Comparison of ENCODE assay signal across 8 cellular contexts in genomic region chr6:129500958-129501381, GRCh38.
DNase-seq lines count a peak whose midpoint lies in the region; ATAC-seq, FAIRE-seq and TF ChIP-seq lines count a peak whose summit lies in the region.

No MANE protein-coding gene starts in this region.

- H3K27me3 ChIP-seq in cardiac muscle cell = no peaks in the 10 kb centered on the region
- no peaks in the 10 kb centered on the region for H3K27me3 ChIP-seq in RWPE2 (ENCODE audit: insufficient read depth, poor library complexity, severe bottlenecking)
- no peaks in the 10 kb centered on the region for H3K27me3 ChIP-seq in foreskin keratinocyte
- H3K27me3 ChIP-seq in small intestine (ENCODE audit: control insufficient read depth in 2 of 2, insufficient read depth in 2 of 2, low read length in 2 of 2) = no peaks in the 10 kb centered on the region
- H3K27me3 ChIP-seq in ovary = no peaks in the 10 kb centered on the region

- WGBS in small intestine, 3 donors = 76 to 78% (median 77%) methylated on average over 10 of the region's 10 CpGs
- WGBS in ovary, 3 donors = 71 to 77% (median 72%) methylated on average over 10 of the region's 10 CpGs

- H3K4me3 ChIP-seq in cardiac muscle cell = no peak overlapping the region
- no peak overlapping the region for H3K4me3 ChIP-seq in RWPE2 (ENCODE audit: severe bottlenecking)
- no peak overlapping the region for H3K4me3 ChIP-seq in small intestine (ENCODE audit: low read depth in 1 of 2, low read length in 2 of 2)
- H3K4me3 ChIP-seq in ovary = no peak overlapping the region

- TF ChIP-seq POLR2A in ovary (IDR thresholded peaks at IDR 0.05) = no peak

- peaks cover 22% of the 10 kb centered on the region for H3K4me1 ChIP-seq in cardiac muscle cell (ENCODE audit: low read depth)
- peaks cover 57% of the 10 kb centered on the region for H3K4me1 ChIP-seq in RWPE2 (ENCODE audit: insufficient read depth, poor library complexity, severe bottlenecking)
- H3K4me1 ChIP-seq in foreskin keratinocyte = peaks cover 64% of the 10 kb centered on the region
- no peaks in the 10 kb centered on the region for H3K4me1 ChIP-seq in small intestine (ENCODE audit: control insufficient read depth in 2 of 2, insufficient read depth in 1 of 2, low read depth in 1 of 2, low read length in 1 of 2)
- no peaks in the 10 kb centered on the region for H3K4me1 ChIP-seq in ovary (ENCODE audit: insufficient read depth)

- no peaks in the 10 kb centered on the region for H3K9me3 ChIP-seq in cardiac muscle cell (ENCODE audit: low read depth)
- no peaks in the 10 kb centered on the region for H3K9me3 ChIP-seq in RWPE2 (ENCODE audit: severe bottlenecking)
- H3K9me3 ChIP-seq in small intestine (ENCODE audit: control insufficient read depth, low read depth) = no peaks in the 10 kb centered on the region
- no peaks in the 10 kb centered on the region for H3K9me3 ChIP-seq in ovary

- FAIRE-seq in urothelium cell line (lab: Jason Lieb, UNC) = no peak
- no peak for FAIRE-seq in small intestine (lab: Jason Lieb, UNC)

- peak; percentile 28 for TF ChIP-seq CTCF in cardiac muscle cell (IDR thresholded peaks at IDR 0.05; ENCODE audit: low read depth, low read length)
- TF ChIP-seq CTCF in RWPE2 (IDR thresholded peaks at IDR 0.05; ENCODE audit: poor library complexity, severe bottlenecking) = peak; percentile 70
- peak; percentile 65 for TF ChIP-seq CTCF in foreskin keratinocyte (conservative IDR thresholded peaks at IDR 0.05)
- no peak for TF ChIP-seq CTCF in ovary (IDR thresholded peaks at IDR 0.05)

- H3K27ac ChIP-seq in cardiac muscle cell (peak overlapping the region; percentile 29), RWPE2 (ENCODE audit: poor library complexity, severe bottlenecking) (peak overlapping the region; percentile 95), foreskin keratinocyte (peak overlapping the region; percentile 98), small intestine (ENCODE audit: low read depth in 1 of 2, low read length in 1 of 2) (no peak overlapping the region), ovary (no peak overlapping the region)

- intact Hi-C loops in Right ventricle myocardium inferior (cut with DNase I) (no loop called here), ovary (cut with DNase I) (no loop called here)

- DNase-seq in cardiac muscle cell (ENCODE audit: low read depth in 1 of 2, low spot score in 1 of 2) = peak in 1 of 2 donors; percentile 30
- DNase-seq in Right ventricle myocardium inferior (ENCODE audit: missing footprints) = no peak
- no peak for DNase-seq in RWPE2 (ENCODE audit: low spot score)
- no peak for DNase-seq in foreskin keratinocyte
- peak; percentile 68 for DNase-seq in urothelium cell line (ENCODE audit: low spot score)
- DNase-seq in small intestine = no peak
- no peak for DNase-seq in ovary

- peaks cover 11% of the 10 kb centered on the region for H3K36me3 ChIP-seq in cardiac muscle cell
- H3K36me3 ChIP-seq in RWPE2 (ENCODE audit: low read depth) = no peaks in the 10 kb centered on the region
- no peaks in the 10 kb centered on the region for H3K36me3 ChIP-seq in small intestine (ENCODE audit: control insufficient read depth in 2 of 2, insufficient read depth in 2 of 2, low read length in 2 of 2)
- no peaks in the 10 kb centered on the region for H3K36me3 ChIP-seq in ovary

- no peak for ATAC-seq in Right ventricle myocardium inferior
- ATAC-seq in RWPE2 (ENCODE audit: low read depth) = peak; percentile 28
- ATAC-seq in foreskin keratinocyte = peak; percentile 23
- no peak for ATAC-seq in HG02840 (IDR thresholded peaks at IDR 0.05; ENCODE audit: low FRiP score, unreplicated experiment)

- TF ChIP-seq EP300 in ovary (IDR thresholded peaks at IDR 0.05) = no peak

Comparison
In these comparisons a context has a peak if more than half of its experiments do, and no peak if none do; other contexts are left out.
1. H3K27ac ChIP-seq: peak in cardiac muscle cell (single experiment), RWPE2 (single experiment) and foreskin keratinocyte (single experiment); none in small intestine (0 of 2) and ovary (0 of 2).
2. CTCF ChIP-seq: peak in cardiac muscle cell (single experiment), RWPE2 (single experiment) and foreskin keratinocyte (single experiment); none in ovary (0 of 3).
3. ATAC-seq: peak in RWPE2 (single experiment) and foreskin keratinocyte (single experiment); none in Right ventricle myocardium inferior (single experiment) and HG02840 (single experiment).